ENCODE assay signal across 1 cellular context in genomic region chr7:22896917-22897316, GRCh38.
TF ChIP-seq lines count a peak whose summit lies in the region.

No MANE protein-coding gene starts in this region.

TF ChIP-seq in GM23338, 12 proteins besides CTCF, POLR2A, EP300 and RAD21 (continued from another document):
- no peak for TF ChIP-seq ZNF462 (CRISPR knock-in tag; IDR thresholded peaks at IDR 0.05)
- TF ChIP-seq STAT1 (IDR thresholded peaks at IDR 0.05; ENCODE audit: unreplicated experiment): no peak
- TF ChIP-seq JUNB (IDR thresholded peaks at IDR 0.05; ENCODE audit: unreplicated experiment): no peak
- no peak for TF ChIP-seq ZNF114 (CRISPR knock-in tag; IDR thresholded peaks at IDR 0.05)
- no peak for TF ChIP-seq POLR2AphosphoS5 (IDR thresholded peaks at IDR 0.05; ENCODE audit: low read depth)
